Comparison of ENCODE assay signal across 11 cellular contexts in the genomic region with DNA sequence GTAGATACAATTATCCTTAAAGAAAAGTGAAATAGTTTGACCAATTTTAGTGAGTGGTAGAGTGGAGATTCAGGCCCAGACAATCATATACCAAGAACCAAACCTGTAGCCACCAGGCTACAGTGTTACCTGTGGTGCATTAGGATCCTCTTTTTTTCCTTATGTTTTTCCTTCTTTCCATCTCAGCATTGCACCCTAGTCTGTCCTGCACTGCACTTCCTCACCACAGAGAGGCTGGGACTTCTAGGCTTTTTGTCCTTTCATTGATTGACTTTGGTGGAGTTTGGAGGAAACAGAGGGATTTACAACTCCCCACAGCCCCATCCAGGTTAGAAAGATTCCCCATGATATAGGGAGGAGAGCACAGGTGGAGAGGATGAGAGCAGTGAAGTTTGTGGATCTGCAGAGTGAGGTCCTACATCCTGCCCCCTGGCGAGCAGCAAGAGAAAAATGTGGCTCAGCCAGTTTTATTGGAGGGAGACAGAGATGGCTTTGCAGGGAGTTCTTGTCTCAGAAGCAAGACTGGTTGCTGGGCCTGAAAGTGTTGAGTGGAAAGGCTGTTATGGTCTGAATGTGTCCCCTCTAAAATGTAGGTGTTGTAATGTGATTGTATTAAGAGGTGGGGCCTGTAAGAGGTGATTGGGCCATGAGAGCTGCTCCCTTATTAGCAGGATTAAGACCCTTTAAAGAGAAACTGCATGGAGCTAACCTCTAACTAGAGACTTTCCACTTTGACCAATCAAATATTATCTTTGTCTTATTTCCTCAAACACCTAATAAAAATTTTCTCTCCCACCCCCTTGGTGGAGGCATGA. TPM values are rescaled to one million over a fixed set of nuclear protein-coding genes. Genes with fewer than 3 reads are reported as not detected.
DNase-seq lines count a peak whose midpoint lies in the region; ATAC-seq and TF ChIP-seq lines count a peak whose summit lies in the region.
"Had no signal": no experiment of that assay in that cellular context is flagged by ENCODE, and none has a peak within 500 bp of the region (broad histone marks: within the 10 kb centered on the region; RNA-seq: fewer than 3 reads in every experiment).

No MANE protein-coding gene starts in this region.

- no peak overlapping the region for H3K14ac ChIP-seq in mesenchymal stem cell (ENCODE audit: low read length in 2 of 2)

- H3K18ac ChIP-seq in mesenchymal stem cell (ENCODE audit: low read depth in 1 of 2, low read length in 2 of 2) = no peak overlapping the region

- H2BK12ac ChIP-seq in mesenchymal stem cell (ENCODE audit: low read length in 2 of 2) = no peak overlapping the region

- no peak overlapping the region for H3K23ac ChIP-seq in mesenchymal stem cell (ENCODE audit: low read length in 2 of 2)

- DNase-seq in EH (ENCODE audit: low read depth) (peak; percentile 5), astrocyte of the cerebellum (ENCODE audit: low read depth) (no peak), mesenchymal stem cell (peak; percentile 12), RKO (ENCODE audit: low spot score) (no peak), NCI-H345 (lab: John Stamatoyannopoulos, UW) (no peak)
- no peak for DNase-seq in effector CD4-positive, alpha-beta T cell
- no peak for DNase-seq in stimulated activated CD4-positive, alpha-beta T cell treated with anti-CD3 and anti-CD28 coated beads, Interleukin-15, amount 100 ng/mL, for 24 hours
- DNase-seq: activated T-cell treated with anti-CD3 and anti-CD28 coated beads, Interleukin-2, amount 50 U/mL, for 72 hours; stimulated activated CD4-positive, alpha-beta T cell treated with anti-CD3 and anti-CD28 coated beads, Interleukin-4, amount 100 ng/mL, for 1 hour; T-cell had no signal

- no peak overlapping the region for H3K4me2 ChIP-seq in mesenchymal stem cell (ENCODE audit: low read length, poor library complexity, severe bottlenecking)

- H3K4me3 ChIP-seq in astrocyte of the cerebellum (ENCODE audit: low read depth, low read length) (no peak overlapping the region), mesenchymal stem cell (ENCODE audit: insufficient read depth in 1 of 2, low read depth in 1 of 2, low read length in 2 of 2) (no peak overlapping the region)

- peak; percentile 47 for ATAC-seq in HG02798 (IDR thresholded peaks at IDR 0.05; ENCODE audit: poor library complexity, unreplicated experiment)
- ATAC-seq: activated T-cell treated with anti-CD3 and anti-CD28 coated beads, Interleukin-2, amount 50 U/mL, for 72 hours; T-cell had no signal

- TF ChIP-seq CTCF in astrocyte of the cerebellum (IDR thresholded peaks at IDR 0.05; ENCODE audit: low read depth, low read length, missing control alignments) = peak; percentile 17

- no peak overlapping the region for H4K8ac ChIP-seq in mesenchymal stem cell (ENCODE audit: low read length)

- 6% methylated on average over 1 of the region's 1 CpG for WGBS in mesenchymal stem cell

- H2AK5ac ChIP-seq in mesenchymal stem cell (ENCODE audit: low read length, severe bottlenecking) = no peak overlapping the region

- H2AFZ ChIP-seq in mesenchymal stem cell (ENCODE audit: low read depth, low read length) = no peak overlapping the region

- no peaks in the 10 kb centered on the region for H3K79me1 ChIP-seq in mesenchymal stem cell (replicated peaks; ENCODE audit: low read length, poor library complexity, severe bottlenecking)

- H2BK120ac ChIP-seq in mesenchymal stem cell (ENCODE audit: low read depth, low read length) = no peak overlapping the region

- H4K91ac ChIP-seq in mesenchymal stem cell (ENCODE audit: low read length) = no peak overlapping the region

- no peak overlapping the region for H3K4ac ChIP-seq in mesenchymal stem cell (ENCODE audit: low read depth in 1 of 2, low read length in 2 of 2)

- no peak overlapping the region for H2BK15ac ChIP-seq in mesenchymal stem cell (ENCODE audit: low read depth, poor library complexity, severe bottlenecking)

- H3K4me1 ChIP-seq in mesenchymal stem cell (ENCODE audit: control insufficient read depth, insufficient read depth, low read depth, low read length) = no peaks in the 10 kb centered on the region

- no peak overlapping the region for H2BK5ac ChIP-seq in mesenchymal stem cell (ENCODE audit: low read depth, low read length, poor library complexity, severe bottlenecking)

- H3K9ac ChIP-seq in mesenchymal stem cell (ENCODE audit: low read length) = no peak overlapping the region

- no peaks in the 10 kb centered on the region for H3K9me3 ChIP-seq in mesenchymal stem cell (ENCODE audit: control insufficient read depth, low read length)

- in situ Hi-C loops in astrocyte of the cerebellum (cut with HindIII; ENCODE audit: low sequenced_read_pairs) = no loop called here

- no peaks in the 10 kb centered on the region for H3K36me3 ChIP-seq in mesenchymal stem cell (ENCODE audit: control insufficient read depth in 1 of 2, insufficient read depth in 2 of 2, low read depth in 1 of 2, low read length in 2 of 2)

- H3K27me3 ChIP-seq in mesenchymal stem cell (ENCODE audit: control insufficient read depth in 1 of 2, insufficient read depth in 1 of 2, low read length in 2 of 2) = peaks cover 0 to 4% of the 10 kb centered on the region in 2 experiments

- no peak overlapping the region for H3K27ac ChIP-seq in mesenchymal stem cell (ENCODE audit: low read length, poor library complexity, severe bottlenecking)

RNA-seq across cellular contexts. Expression of a gene that starts 36.2 kb away (rescaled TPM):
- polyA plus RNA-seq in mesenchymal stem cell (2013, experiment 1 of 2) = 0.01 TPM
- polyA plus RNA-seq in mesenchymal stem cell (2013, experiment 2 of 2) = not detected

Comparison
In these comparisons a context has a peak if more than half of its experiments do, and no peak if none do; other contexts are left out.
1. DNase-seq: peak in EH (single experiment) and mesenchymal stem cell (single experiment); none in astrocyte of the cerebellum (single experiment), effector CD4-positive, alpha-beta T cell (single experiment), RKO (single experiment), stimulated activated CD4-positive, alpha-beta T cell treated with anti-CD3 and anti-CD28 coated beads, Interleukin-15, amount 100 ng/mL, for 24 hours (single experiment) and NCI-H345 (single experiment).